37 cellular contexts compared by ENCODE assay signal in genomic region chr12:53145861-53146260, GRCh38. TPM values are rescaled to one million over a fixed set of nuclear protein-coding genes. Genes with fewer than 3 reads are reported as not detected.
"Had no signal": no experiment of that assay in that cellular context is flagged by ENCODE, and none has a peak within 500 bp of the region (broad histone marks: within the 10 kb centered on the region; RNA-seq: fewer than 3 reads in every experiment).

No MANE protein-coding gene starts in this region.

- ATAC-seq: activated CD4-positive, alpha-beta T cell treated with anti-CD3 and anti-CD28 coated beads for 36 hours; activated CD8-positive, alpha-beta memory T cell treated with anti-CD3 and anti-CD28 coated beads, Interleukin-2, amount 10 ng/mL, durations not matched to agents 7 days and 5 days; activated CD8-positive, alpha-beta T cell treated with anti-CD3 and anti-CD28 coated beads, Interleukin-2, amount 10 ng/mL, durations not matched to agents 7 days and 5 days; activated naive CD8-positive, alpha-beta T cell treated with anti-CD3 and anti-CD28 coated beads, Interleukin-2, amount 50 U/mL, for 24 hours; gastroesophageal sphincter had no signal

- H3K27me3 ChIP-seq: adrenal gland, breast epithelium, cardiac muscle cell, colonic mucosa, esophagus squamous epithelium, gastroesophageal sphincter had no signal

- H3K9me3 ChIP-seq: adrenal gland, breast epithelium, colonic mucosa, esophagus squamous epithelium, gastroesophageal sphincter had no signal

- H3K27ac ChIP-seq: breast epithelium, cardiac muscle cell, colonic mucosa, epithelial cell of prostate, esophagus squamous epithelium, gastroesophageal sphincter had no signal

- H3K4me3 ChIP-seq: adrenal gland, breast epithelium, cardiac muscle cell, colonic mucosa, esophagus squamous epithelium, gastroesophageal sphincter had no signal

- H3K4me1 ChIP-seq: adrenal gland, breast epithelium, colonic mucosa, esophagus squamous epithelium had no signal

- FAIRE-seq: endometrium, endothelial cell of umbilical vein had no signal

- DNase-seq: activated CD4-positive, alpha-beta memory T cell treated with anti-CD3 and anti-CD28 coated beads for 36 hours; activated CD4-positive, alpha-beta T cell treated with anti-CD3 and anti-CD28 coated beads for 36 hours; activated CD4-positive, alpha-beta T cell treated with anti-CD3 and anti-CD28 coated beads, Interleukin-2, amount 10 ng/mL, durations not matched to agents 24 days and 14 days; activated CD4-positive, CD25-positive, alpha-beta regulatory T cell; activated CD4-positive, CD25-positive, alpha-beta regulatory T cell treated with anti-CD3 and anti-CD28 coated beads, Interleukin-2, amount 50 U/mL, for 72 hours; activated CD8-positive, alpha-beta memory T cell treated with anti-CD3 and anti-CD28 coated beads, Interleukin-2, amount 10 ng/mL, durations not matched to agents 7 days and 5 days; activated CD8-positive, alpha-beta memory T cell treated with anti-CD3 and anti-CD28 coated beads, Interleukin-2, amount 50 U/mL, for 4 hours; activated CD8-positive, alpha-beta T cell treated with anti-CD3 and anti-CD28 coated beads, Interleukin-2, amount 10 ng/mL, durations not matched to agents 7 days and 5 days; activated effector memory CD4-positive, alpha-beta T cell treated with anti-CD3 and anti-CD28 coated beads, Interleukin-2, amount 50 U/mL, for 16 hours; activated naive CD4-positive, alpha-beta T cell treated with anti-CD3 and anti-CD28 coated beads for 36 hours; activated naive CD8-positive, alpha-beta T cell treated with anti-CD3 and anti-CD28 coated beads for 36 hours; activated naive CD8-positive, alpha-beta T cell treated with anti-CD3 and anti-CD28 coated beads, Interleukin-2, amount 50 U/mL, for 24 hours; activated T-cell treated with anti-CD3 and anti-CD28 coated beads, Interleukin-2, amount 50 U/mL, for 1 hour; activated T-cell treated with anti-CD3 and anti-CD28 coated beads, Interleukin-2, amount 50 U/mL, for 48 hours; amygdala; aorta; central memory CD4-positive, alpha-beta T cell; cerebellar nuclear complex; colonic mucosa; effector CD8-positive, alpha-beta T cell; esophagus squamous epithelium; foreskin melanocyte; T-helper 1 cell; T-helper 2 cell had no signal

- H3K36me3 ChIP-seq: adrenal gland, breast epithelium, cardiac muscle cell, colonic mucosa, esophagus squamous epithelium, gastroesophageal sphincter had no signal

RNA-seq across cellular contexts. Expression of gene SOAT2, which starts 42.6 kb away (rescaled TPM):
- total RNA-seq: activated CD4-positive, alpha-beta T cell treated with anti-CD3 and anti-CD28 coated beads, Interleukin-2, amount 10 ng/mL, durations not matched to agents 24 days and 14 days; activated T-helper 1 cell treated with anti-CD3 and anti-CD28 coated beads, Interleukin-12 subunit alpha, Interleukin-12 subunit beta, Interleukin-2, Interleukin-4 antibody, amounts not matched to agents 30 ng/mL and 10 ng/mL and 1 ng/mL, durations not matched to agents 14 hours and 24 hours and 36 hours; activated T-helper 2 cell treated with anti-CD3 and anti-CD28 coated beads, Interferon-gamma antibody, Interleukin-2, Interleukin-4, amounts not matched to agents 10 μg/mL and 5 μg/mL and 100 μg/mL, durations not matched to agents 14 hours and 24 hours and 36 hours; dermis microvascular lymphatic vessel endothelial cell; endothelial cell of umbilical vein; esophagus squamous epithelium; fibroblast of villous mesenchyme; glomerular endothelial cell had no signal
- polyA plus RNA-seq: endothelial cell of umbilical vein, fibroblast of lung had no signal

RNA-seq across cellular contexts. Expression of gene IGFBP6, which starts 48.4 kb away (rescaled TPM):
- total RNA-seq: activated CD4-positive, alpha-beta T cell treated with anti-CD3 and anti-CD28 coated beads, Interleukin-2, amount 10 ng/mL, durations not matched to agents 24 days and 14 days; activated T-helper 1 cell treated with anti-CD3 and anti-CD28 coated beads, Interleukin-12 subunit alpha, Interleukin-12 subunit beta, Interleukin-2, Interleukin-4 antibody, amounts not matched to agents 30 ng/mL and 10 ng/mL and 1 ng/mL, durations not matched to agents 14 hours and 24 hours and 36 hours; activated T-helper 2 cell treated with anti-CD3 and anti-CD28 coated beads, Interferon-gamma antibody, Interleukin-2, Interleukin-4, amounts not matched to agents 10 μg/mL and 5 μg/mL and 100 μg/mL, durations not matched to agents 14 hours and 24 hours and 36 hours had no signal
